8 cellular contexts compared by ENCODE assay signal in genomic region chr12:110688446-110689001, GRCh38.
A peak's percentile ranks its signal among the peaks of the same experiment; 100 is the strongest.
DNase-seq lines count a peak whose midpoint lies in the region; ATAC-seq and TF ChIP-seq lines count a peak whose summit lies in the region.

No MANE protein-coding gene starts in this region.

- no peaks in the 10 kb centered on the region for H3F3A ChIP-seq in OCI-LY1 (ENCODE audit: insufficient read depth, low read length)

- ATAC-seq in GM18867 (IDR thresholded peaks at IDR 0.05; ENCODE audit: unreplicated experiment): peak; percentile 17
- ATAC-seq in HG02884 (IDR thresholded peaks at IDR 0.05; ENCODE audit: unreplicated experiment): no peak
- ATAC-seq in GM21423 (IDR thresholded peaks at IDR 0.05; ENCODE audit: unreplicated experiment): no peak

- H3K27ac ChIP-seq in OCI-LY1 (ENCODE audit: low read depth, low read length, poor library complexity, severe bottlenecking) (peak overlapping the region; percentile 64), parathyroid adenoma (no peak overlapping the region)

- H3K9me3 ChIP-seq in OCI-LY1 (ENCODE audit: low read length): no peaks in the 10 kb centered on the region
- H3K9me3 ChIP-seq in parathyroid adenoma (ENCODE audit: control insufficient read depth, low read length): no peaks in the 10 kb centered on the region

- H3K9ac ChIP-seq in OCI-LY1 (ENCODE audit: low read length) (peak overlapping the region; percentile 81), parathyroid adenoma (no peak overlapping the region)

- H2AFZ ChIP-seq in OCI-LY1 (ENCODE audit: low read length) (no peak overlapping the region), parathyroid adenoma (peak overlapping the region; percentile 64)

- DNase-seq in fibroblast of pulmonary artery (ENCODE audit: low read depth) (no peak), amniotic stem cell (lab: John Stamatoyannopoulos, UW) (no peak), kidney tubule cell (ENCODE audit: low spot score) (no peak)

- no peaks in the 10 kb centered on the region for H3K27me3 ChIP-seq in OCI-LY1 (ENCODE audit: insufficient read depth, low read length)
- no peaks in the 10 kb centered on the region for H3K27me3 ChIP-seq in parathyroid adenoma (ENCODE audit: control insufficient read depth, insufficient read depth, low read length)

- H3K4me1 ChIP-seq in OCI-LY1 (ENCODE audit: insufficient read depth, low read length, severe bottlenecking) (peaks cover 55% of the 10 kb centered on the region), parathyroid adenoma (no peaks in the 10 kb centered on the region)

- H3K9me2 ChIP-seq in OCI-LY1 (ENCODE audit: low read depth, low read length): no peaks in the 10 kb centered on the region

- H3K36me3 ChIP-seq in OCI-LY1 (ENCODE audit: insufficient read depth, low read length): peaks cover 20% of the 10 kb centered on the region
- H3K36me3 ChIP-seq in parathyroid adenoma (ENCODE audit: control insufficient read depth, insufficient read depth, low read length): no peaks in the 10 kb centered on the region

- H3K4me2 ChIP-seq in OCI-LY1 (ENCODE audit: low read length) (peak overlapping the region; percentile 88), parathyroid adenoma (ENCODE audit: low read length) (peak overlapping the region; percentile 65)

- no peaks in the 10 kb centered on the region for H4K20me1 ChIP-seq in OCI-LY1 (ENCODE audit: insufficient read depth, low read length)

- H3K79me2 ChIP-seq in OCI-LY1 (ENCODE audit: insufficient read depth, low read length) (no peaks in the 10 kb centered on the region), parathyroid adenoma (no peaks in the 10 kb centered on the region)

- peak overlapping the region; percentile 71 for H3K4me3 ChIP-seq in OCI-LY1 (ENCODE audit: low read depth, low read length, poor library complexity, severe bottlenecking)
- H3K4me3 ChIP-seq in fibroblast of pulmonary artery (replicated peaks; ENCODE audit: low read depth, low read length): peak overlapping the region; percentile 58
- H3K4me3 ChIP-seq in parathyroid adenoma (ENCODE audit: low read depth, low read length): peak overlapping the region; percentile 3

- no peak for TF ChIP-seq CTCF in OCI-LY1 (IDR thresholded peaks at IDR 0.05; ENCODE audit: low read length)
- TF ChIP-seq CTCF in fibroblast of pulmonary artery (IDR thresholded peaks at IDR 0.05; ENCODE audit: low read length, missing control alignments): no peak
- TF ChIP-seq CTCF in parathyroid adenoma (IDR thresholded peaks at IDR 0.05): no peak

Comparison
In these comparisons a context has a peak if more than half of its experiments do, and no peak if none do; other contexts are left out.
1. H3K4me3 ChIP-seq: peak in every context shown above with its lines; median percentile 71 in OCI-LY1; 58 in fibroblast of pulmonary artery; 3 in parathyroid adenoma.